1 cellular context compared by ENCODE assay signal in genomic region chr6:32181148-32181702, GRCh38.
TF ChIP-seq lines count a peak whose summit lies in the region.

No MANE protein-coding gene starts in this region.

TF ChIP-seq in K562, 482 proteins besides CTCF, POLR2A, EP300 and RAD21:
- no peak for TF ChIP-seq SREBF1 (IDR thresholded peaks at IDR 0.05; ENCODE audit: borderline replicate concordance, low read depth, low read length)
- no peak for TF ChIP-seq AFF1 (IDR thresholded peaks at IDR 0.05; ENCODE audit: low read depth in 1 of 2, partially characterized antibody in 2 of 2)
- peak; percentile 54 for TF ChIP-seq RBFOX2 (IDR thresholded peaks at IDR 0.05; ENCODE audit: low read depth, low read length)
- no peak for TF ChIP-seq MXI1 (IDR thresholded peaks at IDR 0.05; ENCODE audit: low read depth, low read length)
- no peak for TF ChIP-seq SUPT5H (IDR thresholded peaks at IDR 0.05)
- peak; percentile 52; the same call in 1 of the 2 replicates for TF ChIP-seq POLR2AphosphoS2 (IDR thresholded peaks at IDR 0.05; ENCODE audit: low read length)
- TF ChIP-seq ZNF274 (IDR thresholded peaks at IDR 0.05; ENCODE audit: borderline replicate concordance, low read depth, low read length) = no peak
- TF ChIP-seq POLR2G (IDR thresholded peaks at IDR 0.05; ENCODE audit: low read depth, low read length) = peak; percentile 39; the same call in 1 of the 2 replicates
- TF ChIP-seq ZBTB1 (CRISPR knock-in tag; IDR thresholded peaks at IDR 0.05; ENCODE audit: borderline replicate concordance, low read depth) = peak; percentile 44; the same call in 1 of the 2 replicates
- 0 out of 2 replicates have a peak, but pooled peaks have one; percentile 27 for TF ChIP-seq KAT7 (CRISPR knock-in tag; IDR thresholded peaks at IDR 0.05; ENCODE audit: borderline replicate concordance)
- TF ChIP-seq PKNOX1 (IDR thresholded peaks at IDR 0.05) = no peak
- TF ChIP-seq ELK3 (CRISPR knock-in tag; IDR thresholded peaks at IDR 0.05) = no peak
